Comparison of ENCODE assay signal across 7 cellular contexts in genomic region chr2:46281939-46282338, GRCh38.
"Had no signal": no experiment of that assay in that cellular context is flagged by ENCODE, and none has a peak within 500 bp of the region (broad histone marks: within the 10 kb centered on the region; RNA-seq: fewer than 3 reads in every experiment).

No MANE protein-coding gene starts in this region.

- H3K4me2 ChIP-seq: GM23338, KMS-11 had no signal

- H3K9ac ChIP-seq: KMS-11 had no signal

- H3K4me3 ChIP-seq: GM23338 had no signal

- ATAC-seq: GM23338 had no signal

- H2AFZ ChIP-seq: GM23338 had no signal

- H3K27ac ChIP-seq: HL-60, KMS-11 had no signal

- DNase-seq: H9, HCEC 1CT, IMR-90, KBM-7 had no signal
